8 cellular contexts compared by ENCODE assay signal in genomic region chr11:17734986-17735822, GRCh38. TPM values are rescaled to one million over a fixed set of nuclear protein-coding genes. Genes with fewer than 3 reads are reported as not detected.
A peak's percentile ranks its signal among the peaks of the same experiment; 100 is the strongest.
DNase-seq lines count a peak whose midpoint lies in the region; ATAC-seq and TF ChIP-seq lines count a peak whose summit lies in the region.

No MANE protein-coding gene starts in this region.

- H3K27ac Mint-ChIP-seq in activated naive CD4-positive, alpha-beta T cell treated with anti-CD3 and anti-CD28 coated beads, Interleukin-2, amount 50 U/mL, for 72 hours, result no peak overlapping the region

- peaks cover 5% of the 10 kb centered on the region for H3K4me1 ChIP-seq in cardiac muscle cell (ENCODE audit: low read depth)

- no peak for TF ChIP-seq CTCF in cardiac muscle cell (IDR thresholded peaks at IDR 0.05; ENCODE audit: low read depth, low read length)

- H3K27me3 ChIP-seq in cardiac muscle cell, result peaks cover 53% of the 10 kb centered on the region

- DNase-seq in activated naive CD4-positive, alpha-beta T cell treated with Interleukin-2 at 50 U/mL for 16 hours, result peak; percentile 8
- no peak for DNase-seq in activated naive CD4-positive, alpha-beta T cell (lab: John Stamatoyannopoulos, UW)
- DNase-seq in NCI-H146 treated with DMSO at 0.1 percent for 48 hours (lab: John Stamatoyannopoulos, UW; ENCODE audit: unreplicated experiment) (peak; percentile 14), cardiac muscle cell (ENCODE audit: low read depth in 1 of 2, low spot score in 1 of 2) (peak; percentile 82 to 94), pons (ENCODE audit: low spot score) (peak; percentile 15), SHP77 treated with DMSO at 0.1 percent for 48 hours (lab: John Stamatoyannopoulos, UW) (no peak)
- peak; percentile 50 to 60 for DNase-seq in activated naive CD4-positive, alpha-beta T cell treated with anti-CD3 and anti-CD28 coated beads, Interleukin-2, amount 50 U/mL, for 72 hours (ENCODE audit: low spot score in 2 of 2)

- no peaks in the 10 kb centered on the region for H3K9me3 ChIP-seq in cardiac muscle cell (ENCODE audit: low read depth)

- H3K36me3 ChIP-seq in cardiac muscle cell, result no peaks in the 10 kb centered on the region

- ATAC-seq in activated naive CD4-positive, alpha-beta T cell treated with anti-CD3 and anti-CD28 coated beads, Interleukin-2, amount 50 U/mL, for 72 hours, result peak in 1 of 2 donors; percentile 59
- ATAC-seq in GM21528 (IDR thresholded peaks at IDR 0.05; ENCODE audit: low FRiP score, unreplicated experiment), result no peak

- peaks cover 0 to 10% of the 10 kb centered on the region in 2 donors for H3K36me3 Mint-ChIP-seq in activated naive CD4-positive, alpha-beta T cell treated with anti-CD3 and anti-CD28 coated beads, Interleukin-2, amount 50 U/mL, for 72 hours

- H3K27ac ChIP-seq in cardiac muscle cell, result no peak overlapping the region

- H3K9me3 Mint-ChIP-seq in activated naive CD4-positive, alpha-beta T cell treated with anti-CD3 and anti-CD28 coated beads, Interleukin-2, amount 50 U/mL, for 72 hours, result no peaks in the 10 kb centered on the region

- H3K4me3 ChIP-seq in cardiac muscle cell, result peak overlapping the region; percentile 37

RNA-seq across cellular contexts. Expression of gene KCNC1, which starts 0.6 kb away (rescaled TPM):
- total RNA-seq in activated naive CD4-positive, alpha-beta T cell treated with anti-CD3 and anti-CD28 coated beads, Interleukin-2, amount 50 U/mL, for 72 hours, result not detected
- 0.04 TPM in 1 of 2 replicates, not detected in the other for total RNA-seq in cardiac muscle cell
- polyA plus RNA-seq in cardiac muscle cell, result 0.46 and 0.49 TPM in 2 replicates

RNA-seq across cellular contexts. Expression of gene MYOD1, which starts 15.8 kb away (rescaled TPM):
- total RNA-seq in activated naive CD4-positive, alpha-beta T cell treated with anti-CD3 and anti-CD28 coated beads, Interleukin-2, amount 50 U/mL, for 72 hours, result not detected
- not detected in 2 replicates for total RNA-seq in cardiac muscle cell
- not detected in 2 replicates for polyA plus RNA-seq in cardiac muscle cell

Comparison
In these comparisons a context has a peak if more than half of its experiments do, and no peak if none do; other contexts are left out.
1. DNase-seq: peak in activated naive CD4-positive, alpha-beta T cell treated with Interleukin-2 at 50 U/mL for 16 hours (single experiment), NCI-H146 treated with DMSO at 0.1 percent for 48 hours (single experiment), activated naive CD4-positive, alpha-beta T cell treated with anti-CD3 and anti-CD28 coated beads, Interleukin-2, amount 50 U/mL, for 72 hours (2 of 2), cardiac muscle cell (2 of 2) and pons (single experiment); none in activated naive CD4-positive, alpha-beta T cell (0 of 4) and SHP77 treated with DMSO at 0.1 percent for 48 hours (single experiment).